In genomic region chr1:203860396-203860951, GRCh38 we compare ENCODE assay signal across 8 cellular contexts. TPM values are rescaled to one million over a fixed set of nuclear protein-coding genes. Genes with fewer than 3 reads are reported as not detected.
DNase-seq lines count a peak whose midpoint lies in the region; ATAC-seq, FAIRE-seq and TF ChIP-seq lines count a peak whose summit lies in the region.

No MANE protein-coding gene starts in this region.

- intact Hi-C loops in CD4-positive, alpha-beta memory T cell (cut with micrococcal nuclease) = loop anchor here (2.0 to 10.0 kb wide), 2 partner anchors 550 to 1516 kb away; partner anchors contain the start of genes PPP1R12B, PPP1R15B and UBE2T
- intact Hi-C loops in GM12878 (cut with micrococcal nuclease; ENCODE audit: unreplicated experiment) (loop anchor here (2.0 kb wide), 1 partner anchor 502 kb away; no protein-coding TSS in a partner anchor), uterus (cut with DNase I; ENCODE audit: low total_unique reads) (loop anchor here (2.0 kb wide), 1 partner anchor 268 kb away; no protein-coding TSS in a partner anchor)

- H3K4me3 ChIP-seq in CD4-positive, alpha-beta memory T cell (ENCODE audit: low read length in 2 of 2) = peak overlapping the region in 1 of 2 donors; percentile 15
- H3K4me3 ChIP-seq in KMS-11 (IDR thresholded peaks at IDR 0.05; ENCODE audit: insufficient read depth, low read depth, low read length) (no peak overlapping the region), GM12878 (no peak overlapping the region), uterus (peak overlapping the region; percentile 71 to 90)

- H3K9ac ChIP-seq in KMS-11 = peak overlapping the region; percentile 85; the same call in 1 of the 2 replicates
- no peak overlapping the region for H3K9ac ChIP-seq in GM12878 (ENCODE audit: control insufficient read depth, insufficient read depth, low read length)

- H3K4me1 Mint-ChIP-seq in CD4-positive, alpha-beta memory T cell = peaks cover 15 to 29% (median 24%) of the 10 kb centered on the region in 4 donors
- H3K4me1 Mint-ChIP-seq in memory B cell = peaks cover 13% of the 10 kb centered on the region

- no peak for FAIRE-seq in GM12878 (lab: Jason Lieb, UNC)

- peaks cover 15% of the 10 kb centered on the region for H3K4me1 ChIP-seq in CD4-positive, alpha-beta memory T cell (ENCODE audit: insufficient read depth, low read length)
- peaks cover 16% of the 10 kb centered on the region for H3K4me1 ChIP-seq in KMS-11 (ENCODE audit: low read depth, poor library complexity, severe bottlenecking)
- H3K4me1 ChIP-seq in GM12878 (ENCODE audit: control insufficient read depth, insufficient read depth, low read length) = peaks cover 4% of the 10 kb centered on the region; the same call in 1 of the 2 replicates
- H3K4me1 ChIP-seq in uterus = no peaks in the 10 kb centered on the region

- 75% methylated on average over 13 of the region's 13 CpGs for WGBS in GM12878 (ENCODE audit: insufficient coverage, insufficient replicate concordance, low lambda C conversion rate, missing lambda C conversion rate)

- TF ChIP-seq POLR2A in GM12878 (IDR thresholded peaks at IDR 0.05; ENCODE audit: low read depth, low read length) (no peak), uterus (IDR thresholded peaks at IDR 0.05) (no peak)

- in situ Hi-C loops in GM12878 (cut with MboI) = loop anchor here (5.0 to 10.0 kb wide), 2 partner anchors 267 to 504 kb away; no protein-coding TSS in a partner anchor

- SMC1A ChIA-PET in GM12878 (lab: Charles Lee; ENCODE audit: uncharacterized antibody, unreplicated experiment) = interaction anchor here (0.8 to 3.4 kb wide), 7 partner anchors 20 to 571 kb away, joined by 3 to 37 read pairs (median 3); no protein-coding TSS in a partner anchor

- H3K4me3 Mint-ChIP-seq in CD4-positive, alpha-beta memory T cell = peak overlapping the region in 7 of 8 donors; percentile 99 to 100 (median 99)
- peak overlapping the region; percentile 99 for H3K4me3 Mint-ChIP-seq in memory B cell

- H3K27ac Mint-ChIP-seq in CD4-positive, alpha-beta memory T cell = peak overlapping the region in 6 of 7 donors; percentile 97 to 99 (median 98)
- peak overlapping the region; percentile 99 for H3K27ac Mint-ChIP-seq in memory B cell

- peak overlapping the region; percentile 57 for H3K4me2 ChIP-seq in KMS-11
- peak overlapping the region; percentile 50; the same call in 1 of the 2 replicates for H3K4me2 ChIP-seq in GM12878 (ENCODE audit: control insufficient read depth, insufficient read depth)

- no peaks in the 10 kb centered on the region for H3K9me3 Mint-ChIP-seq in CD4-positive, alpha-beta memory T cell
- no peaks in the 10 kb centered on the region for H3K9me3 Mint-ChIP-seq in memory B cell

- H3K79me2 ChIP-seq in KMS-11 (ENCODE audit: insufficient read depth, low read depth) (peaks cover 26% of the 10 kb centered on the region), GM12878 (ENCODE audit: control insufficient read depth, insufficient read depth, low read length) (peaks cover 21% of the 10 kb centered on the region)

- H3K9me3 ChIP-seq in CD4-positive, alpha-beta memory T cell (ENCODE audit: control insufficient read depth in 1 of 2, low read length in 2 of 2) = no peaks in the 10 kb centered on the region
- no peaks in the 10 kb centered on the region for H3K9me3 ChIP-seq in GM12878 (replicated peaks; ENCODE audit: control insufficient read depth, insufficient read depth, low read length)
- H3K9me3 ChIP-seq in uterus = no peaks in the 10 kb centered on the region

- H4K20me1 ChIP-seq in KMS-11 (ENCODE audit: insufficient read depth) (no peaks in the 10 kb centered on the region), GM12878 (ENCODE audit: control insufficient read depth, insufficient read depth) (no peaks in the 10 kb centered on the region)

- no peak for DNase-seq in CD4-positive, alpha-beta memory T cell
- DNase-seq in GM12878 (ENCODE audit: low read depth, low spot score) (no peak), memory B cell (ENCODE audit: low spot score in 2 of 2) (no peak), uterus (peak; percentile 35 to 43), NCI-H510A (lab: John Stamatoyannopoulos, UW) (no peak)

- H2AFZ ChIP-seq in KMS-11 (ENCODE audit: low read depth) (peak overlapping the region; percentile 72), GM12878 (ENCODE audit: control insufficient read depth, low read depth, low read length) (peak overlapping the region; percentile 97)

- no peak for TF ChIP-seq EP300 in GM12878 (IDR thresholded peaks at IDR 0.05; ENCODE audit: borderline replicate concordance in 1 of 2, control insufficient read depth in 1 of 2, low read depth in 2 of 2, low read length in 2 of 2)

- ATAC-seq in GM12878 (no peak), memory B cell (ENCODE audit: low read depth) (no peak), GM18498 (IDR thresholded peaks at IDR 0.05; ENCODE audit: unreplicated experiment) (no peak), HG03571 (IDR thresholded peaks at IDR 0.05; ENCODE audit: unreplicated experiment) (no peak)

- H3K27ac ChIP-seq in CD4-positive, alpha-beta memory T cell (ENCODE audit: low read depth, low read length) = no peak overlapping the region
- no peak overlapping the region for H3K27ac ChIP-seq in KMS-11
- no peak overlapping the region for H3K27ac ChIP-seq in GM12878 (ENCODE audit: control insufficient read depth, insufficient read depth)
- peak overlapping the region; percentile 62 to 64 for H3K27ac ChIP-seq in uterus

- no peaks in the 10 kb centered on the region for H3K27me3 ChIP-seq in CD4-positive, alpha-beta memory T cell (ENCODE audit: insufficient read depth, low read length)
- H3K27me3 ChIP-seq in KMS-11 (ENCODE audit: insufficient read depth, low read depth) (no peaks in the 10 kb centered on the region), GM12878 (replicated peaks in 1 of 2; ENCODE audit: control insufficient read depth in 2 of 2, insufficient read depth in 2 of 2, low read length in 1 of 2) (no peaks in the 10 kb centered on the region), uterus (no peaks in the 10 kb centered on the region)

- no TSS peak for BruUV-seq in GM12878 (replicated peaks; lab: Mats Ljungman, UMichigan)

- H3K36me3 ChIP-seq in CD4-positive, alpha-beta memory T cell (ENCODE audit: insufficient read depth, low read length) = peaks cover 18% of the 10 kb centered on the region
- H3K36me3 ChIP-seq in KMS-11 (ENCODE audit: insufficient read depth) = peaks cover 7% of the 10 kb centered on the region; the same call in 1 of the 2 replicates
- peaks cover 3 to 7% of the 10 kb centered on the region in 2 experiments for H3K36me3 ChIP-seq in GM12878 (ENCODE audit: control insufficient read depth in 2 of 2, insufficient read depth in 2 of 2, low read length in 1 of 2)
- no peaks in the 10 kb centered on the region for H3K36me3 ChIP-seq in uterus

- POLR2A ChIA-PET in CD4-positive, alpha-beta memory T cell (lab: Charles Lee; ENCODE audit: partially characterized antibody) = interaction anchor here (0.9 to 1.5 kb wide), 6 partner anchors 9 to 547 kb away, joined by 3 to 10 read pairs (median 4); partner anchors contain the start of genes ATP2B4 and ETNK2
- POLR2A ChIA-PET in GM12878 (lab: Charles Lee) = interaction anchor here (0.6 to 1.2 kb wide), 3 partner anchors 11 to 646 kb away, joined by 3 to 4 read pairs (median 3); no protein-coding TSS in a partner anchor

- RAD21 ChIA-PET in GM12878 (lab: Charles Lee; ENCODE audit: unreplicated experiment) = interaction anchor here (0.6 to 3.9 kb wide), 8 partner anchors 143 to 503 kb away, joined by 3 to 54 read pairs (median 3); partner anchors contain the start of genes ATP2B4 and PLEKHA6

- CTCF ChIA-PET in CD4-positive, alpha-beta memory T cell (lab: Charles Lee; ENCODE audit: partially characterized antibody) = interaction anchor here (0.9 to 2.7 kb wide), 11 partner anchors 9 to 593 kb away, joined by 3 to 40 read pairs (median 4); partner anchors contain the start of gene ATP2B4
- CTCF ChIA-PET in GM12878 (lab: Yijun Ruan, JAX) = interaction anchor here (0.6 to 6.4 kb wide), 19 partner anchors 10 to 571 kb away, joined by 3 to 121 read pairs (median 4); no protein-coding TSS in a partner anchor

- no peaks in the 10 kb centered on the region for H3K27me3 Mint-ChIP-seq in CD4-positive, alpha-beta memory T cell
- no peaks in the 10 kb centered on the region for H3K27me3 Mint-ChIP-seq in memory B cell

- no peak for TF ChIP-seq RAD21 in GM12878 (IDR thresholded peaks at IDR 0.05; ENCODE audit: insufficient read depth, low read depth, low read length)

- TF ChIP-seq CTCF in KMS-11 (conservative IDR thresholded peaks at IDR 0.05; ENCODE audit: low read depth, low read length) (no peak), GM12878 (IDR thresholded peaks at IDR 0.05 in 2 of 3, conservative IDR thresholded peaks at IDR 0.05 in 1 of 3; ENCODE audit: control insufficient read depth in 2 of 3, extremely low read depth in 1 of 3, insufficient read depth in 1 of 3, low read depth in 3 of 3, low read length in 3 of 3) (no peak), uterus (IDR thresholded peaks at IDR 0.05) (no peak)

- H3K36me3 Mint-ChIP-seq in CD4-positive, alpha-beta memory T cell = peaks cover 12 to 43% of the 10 kb centered on the region in 2 donors
- peaks cover 8% of the 10 kb centered on the region for H3K36me3 Mint-ChIP-seq in memory B cell

TF ChIP-seq in GM12878, 131 proteins besides CTCF, POLR2A, EP300 and RAD21 (continues in another document):
- no peak for TF ChIP-seq BMI1 (IDR thresholded peaks at IDR 0.05; ENCODE audit: borderline replicate concordance)

RNA-seq across cellular contexts. Expression of gene SNRPE, which starts 0.9 kb away (rescaled TPM):
- total RNA-seq in CD4-positive, alpha-beta memory T cell = 10 to 100 TPM; 63.3 to 69.9 TPM
- 100 to 1,000 TPM; 222 to 225 TPM for polyA plus RNA-seq in CD4-positive, alpha-beta memory T cell
- total RNA-seq in GM12878 (2013; cell fraction: nucleolus; rRNA removed) = 30.9 and 33.0 TPM in 2 replicates
- total RNA-seq in GM12878 (2014; rRNA removed) (109 and 122 TPM in 2 replicates), GM12878 (2014; rRNA removed; fragmentation: Illumina TruSeq; extraction: Trizol) (189 and 196 TPM in 2 replicates), GM12878 (2021) (262 and 287 TPM in 2 replicates), uterus (100 to 1,000 TPM in 3 of 4 donors, 10 to 100 TPM in 1; 32.5 to 105 (median 103) TPM)
- 1,993 TPM for polyA plus RNA-seq in GM12878 (2011; ENCODE audit: low read depth)
- polyA plus RNA-seq in GM12878 (2011; rRNA removed) (370 and 615 TPM in 2 replicates), GM12878 (2014; fragmentation: Illumina TruSeq; extraction: Trizol) (256 and 261 TPM in 2 replicates), GM12878 (2014; fragmentation: Nextera tagmentation; extraction: Ambion mirVana) (1,000 to 10,000 TPM; 1,331 to 1,384 TPM), GM12878 (2014; rRNA removed) (167 and 192 TPM in 2 replicates), GM12878 (2016; fragmentation: Nextera tagmentation; extraction: Ambion mirVana) (1,000 to 10,000 TPM in 1 of 2 experiments, 100 to 1,000 TPM in 1; 959 to 1,046 TPM)
- 288 and 332 TPM in 2 replicates for polyA plus RNA-seq in GM12878 (2011; cell fraction: cytosol; rRNA removed)
- polyA plus RNA-seq in GM12878 (2011; cell fraction: nucleus; rRNA removed) = 172 TPM in 2 replicates
- 346 and 470 TPM in 2 replicates for polyA plus RNA-seq in GM12878 (2012)
- 108 and 168 TPM in 2 replicates for polyA minus RNA-seq in GM12878 (2011; rRNA and poly(A)+ RNA removed)
- 15.8 and 23.8 TPM in 2 replicates for polyA minus RNA-seq in GM12878 (2011; cell fraction: cytosol; rRNA and poly(A)+ RNA removed)
- polyA minus RNA-seq in GM12878 (2011; cell fraction: nucleus; rRNA and poly(A)+ RNA removed) = 27.8 and 36.4 TPM in 2 replicates

Comparison
In these comparisons a context has a peak if more than half of its experiments do, and no peak if none do; other contexts are left out.
1. DNase-seq: peak in uterus (2 of 2); none in CD4-positive, alpha-beta memory T cell (0 of 5), GM12878 (single experiment), memory B cell (0 of 2) and NCI-H510A (single experiment).
2. H3K27ac ChIP-seq: peak in uterus (2 of 2); none in CD4-positive, alpha-beta memory T cell (single experiment), KMS-11 (single experiment) and GM12878 (single experiment).
3. H3K4me3 ChIP-seq: peak in uterus (2 of 2); none in KMS-11 (single experiment) and GM12878 (single experiment).